1 cellular context compared by ENCODE assay signal in genomic region chr1:27031235-27032118, GRCh38.
TF ChIP-seq lines count a peak whose summit lies in the region.

No MANE protein-coding gene starts in this region.

TF ChIP-seq in H1, 55 proteins besides CTCF, POLR2A, EP300 and RAD21 (continued from another document):
- TF ChIP-seq YY1 (IDR thresholded peaks at IDR 0.05; ENCODE audit: low read depth, low read length) (no peak), POU5F1 (IDR thresholded peaks at IDR 0.05; ENCODE audit: low read depth, low read length) (no peak), ASH2L (IDR thresholded peaks at IDR 0.05; ENCODE audit: low read length) (peak; percentile 25), KDM4A (IDR thresholded peaks at IDR 0.05; ENCODE audit: low read depth, low read length, severe bottlenecking) (no peak), HDAC2 (IDR thresholded peaks at IDR 0.05; ENCODE audit: borderline replicate concordance in 1 of 2, low read depth in 2 of 2, low read length in 2 of 2) (0 out of 4 replicates have a peak, but pooled peaks have one; percentile 15 to 70), SIRT6 (IDR thresholded peaks at IDR 0.05; ENCODE audit: low read length) (no peak), CREB1 (IDR thresholded peaks at IDR 0.05) (no peak), CHD2 (IDR thresholded peaks at IDR 0.05; ENCODE audit: low read length) (no peak), EZH2 (IDR thresholded peaks at IDR 0.05; ENCODE audit: low read depth, low read length, severe bottlenecking) (no peak), ATF3 (IDR thresholded peaks at IDR 0.05; ENCODE audit: insufficient read depth, low read depth, low read length) (no peak), SUZ12 (IDR thresholded peaks at IDR 0.05; ENCODE audit: low read length) (no peak), JUN (IDR thresholded peaks at IDR 0.05; ENCODE audit: low read depth, low read length) (no peak), TAF1 (IDR thresholded peaks at IDR 0.05; ENCODE audit: low read depth, low read length) (peak; percentile 37; the same call in 1 of the 2 replicates), SP2 (IDR thresholded peaks at IDR 0.05; ENCODE audit: low read length) (no peak), ATF2 (IDR thresholded peaks at IDR 0.05; ENCODE audit: low read length) (peak; percentile 79), RFX5 (IDR thresholded peaks at IDR 0.05; ENCODE audit: borderline replicate concordance, low read depth, low read length) (no peak), CHD7 (IDR thresholded peaks at IDR 0.05; ENCODE audit: insufficient replicate concordance, low read length) (no peak), CBX8 (IDR thresholded peaks at IDR 0.05; ENCODE audit: borderline replicate concordance, low read depth, low read length) (no peak), SAP30 (IDR thresholded peaks at IDR 0.05; ENCODE audit: insufficient read depth, insufficient replicate concordance, low read length) (no peak), GTF2F1 (IDR thresholded peaks at IDR 0.05; ENCODE audit: borderline replicate concordance, low read depth, low read length) (0 out of 2 replicates have a peak, but pooled peaks have one; percentile 12), CBX5 (IDR thresholded peaks at IDR 0.05; ENCODE audit: low read depth, low read length) (no peak), JUND (IDR thresholded peaks at IDR 0.05; ENCODE audit: low read length) (peak; percentile 72), TCF12 (IDR thresholded peaks at IDR 0.05; ENCODE audit: low read depth, low read length) (peak; percentile 88), SRF (IDR thresholded peaks at IDR 0.05; ENCODE audit: low read depth, low read length) (no peak), RNF2 (IDR thresholded peaks at IDR 0.05; ENCODE audit: borderline replicate concordance, low read depth, low read length, missing control alignments, poor library complexity, severe bottlenecking) (no peak), POLR2AphosphoS5 (IDR thresholded peaks at IDR 0.05; ENCODE audit: low read depth, low read length) (no peak; the same call in 1 of the 2 replicates), TAF7 (optimal IDR thresholded peaks at IDR 0.05; ENCODE audit: borderline replicate concordance, low read depth, low read length) (no peak), RBBP5 (IDR thresholded peaks at IDR 0.05; ENCODE audit: borderline replicate concordance, low read depth, low read length) (peak; percentile 18; the same call in 1 of the 2 replicates), SIN3A (conservative IDR thresholded peaks at IDR 0.05 in 1 of 2, IDR thresholded peaks at IDR 0.05 in 1 of 2; ENCODE audit: low read depth in 1 of 2, low read length in 2 of 2) (no peak), TEAD4 (IDR thresholded peaks at IDR 0.05; ENCODE audit: low read depth, low read length) (peak; percentile 92), NRF1 (IDR thresholded peaks at IDR 0.05; ENCODE audit: low read depth, low read length) (no peak), SP1 (IDR thresholded peaks at IDR 0.05; ENCODE audit: low read depth, low read length) (peak; percentile 51; the same call in 1 of the 2 replicates), MAFK (IDR thresholded peaks at IDR 0.05; ENCODE audit: low read depth, low read length) (peak; percentile 95), FOSL1 (IDR thresholded peaks at IDR 0.05; ENCODE audit: insufficient read depth, low read depth, low read length) (no peak), MAX (IDR thresholded peaks at IDR 0.05) (peak; percentile 91), USF2 (IDR thresholded peaks at IDR 0.05; ENCODE audit: low read length) (no peak)
